2 cellular contexts compared by ENCODE assay signal in the genomic region with DNA sequence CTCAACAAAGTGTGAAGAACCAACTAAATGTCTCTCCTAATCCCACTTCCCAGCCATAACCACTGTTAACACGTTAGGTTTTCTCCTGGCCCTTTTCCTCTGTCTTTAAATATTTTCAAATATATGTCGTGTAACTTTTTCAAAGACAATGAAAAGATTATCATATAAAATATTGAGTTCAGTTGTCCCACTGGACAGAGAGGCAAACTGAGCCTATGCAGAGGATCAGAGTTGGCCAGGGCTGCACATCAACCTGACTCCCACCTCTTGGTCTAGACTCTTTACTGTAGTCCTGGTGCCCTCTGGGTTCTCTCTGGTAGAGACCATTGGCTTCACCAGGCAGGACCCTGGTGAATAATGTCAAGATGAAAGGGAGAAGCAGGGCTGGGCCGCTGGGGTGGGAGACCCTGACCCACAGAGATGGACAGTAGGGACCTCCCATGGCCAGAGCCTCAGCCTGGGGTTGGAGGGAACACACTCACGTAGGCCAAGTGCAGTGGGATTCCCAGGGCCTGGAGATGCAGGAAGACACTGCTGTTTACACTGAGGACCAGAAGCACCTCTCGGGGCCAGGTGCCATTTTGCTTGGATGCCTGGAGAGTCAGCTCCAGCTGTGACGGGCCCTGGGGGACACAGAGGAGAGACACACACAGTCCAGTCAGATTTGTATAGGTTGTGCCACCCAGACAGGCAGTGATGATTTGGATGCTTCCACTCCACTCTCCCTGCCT.
TF ChIP-seq lines count a peak whose summit lies in the region.

No MANE protein-coding gene starts in this region.

TF ChIP-seq in WTC11, 78 proteins besides CTCF, POLR2A, EP300 and RAD21:
- TF ChIP-seq, protein P1, sequence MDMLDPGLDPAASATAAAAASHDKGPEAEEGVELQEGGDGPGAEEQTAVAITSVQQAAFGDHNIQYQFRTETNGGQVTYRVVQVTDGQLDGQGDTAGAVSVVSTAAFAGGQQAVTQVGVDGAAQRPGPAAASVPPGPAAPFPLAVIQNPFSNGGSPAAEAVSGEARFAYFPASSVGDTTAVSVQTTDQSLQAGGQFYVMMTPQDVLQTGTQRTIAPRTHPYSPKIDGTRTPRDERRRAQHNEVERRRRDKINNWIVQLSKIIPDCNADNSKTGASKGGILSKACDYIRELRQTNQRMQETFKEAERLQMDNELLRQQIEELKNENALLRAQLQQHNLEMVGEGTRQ (CRISPR knock-in tag; IDR thresholded peaks at IDR 0.05) = no peak
- TF ChIP-seq, protein P2, sequence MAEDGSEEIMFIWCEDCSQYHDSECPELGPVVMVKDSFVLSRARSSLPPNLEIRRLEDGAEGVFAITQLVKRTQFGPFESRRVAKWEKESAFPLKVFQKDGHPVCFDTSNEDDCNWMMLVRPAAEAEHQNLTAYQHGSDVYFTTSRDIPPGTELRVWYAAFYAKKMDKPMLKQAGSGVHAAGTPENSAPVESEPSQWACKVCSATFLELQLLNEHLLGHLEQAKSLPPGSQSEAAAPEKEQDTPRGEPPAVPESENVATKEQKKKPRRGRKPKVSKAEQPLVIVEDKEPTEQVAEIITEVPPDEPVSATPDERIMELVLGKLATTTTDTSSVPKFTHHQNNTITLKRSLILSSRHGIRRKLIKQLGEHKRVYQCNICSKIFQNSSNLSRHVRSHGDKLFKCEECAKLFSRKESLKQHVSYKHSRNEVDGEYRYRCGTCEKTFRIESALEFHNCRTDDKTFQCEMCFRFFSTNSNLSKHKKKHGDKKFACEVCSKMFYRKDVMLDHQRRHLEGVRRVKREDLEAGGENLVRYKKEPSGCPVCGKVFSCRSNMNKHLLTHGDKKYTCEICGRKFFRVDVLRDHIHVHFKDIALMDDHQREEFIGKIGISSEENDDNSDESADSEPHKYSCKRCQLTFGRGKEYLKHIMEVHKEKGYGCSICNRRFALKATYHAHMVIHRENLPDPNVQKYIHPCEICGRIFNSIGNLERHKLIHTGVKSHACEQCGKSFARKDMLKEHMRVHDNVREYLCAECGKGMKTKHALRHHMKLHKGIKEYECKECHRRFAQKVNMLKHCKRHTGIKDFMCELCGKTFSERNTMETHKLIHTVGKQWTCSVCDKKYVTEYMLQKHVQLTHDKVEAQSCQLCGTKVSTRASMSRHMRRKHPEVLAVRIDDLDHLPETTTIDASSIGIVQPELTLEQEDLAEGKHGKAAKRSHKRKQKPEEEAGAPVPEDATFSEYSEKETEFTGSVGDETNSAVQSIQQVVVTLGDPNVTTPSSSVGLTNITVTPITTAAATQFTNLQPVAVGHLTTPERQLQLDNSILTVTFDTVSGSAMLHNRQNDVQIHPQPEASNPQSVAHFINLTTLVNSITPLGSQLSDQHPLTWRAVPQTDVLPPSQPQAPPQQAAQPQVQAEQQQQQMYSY (CRISPR knock-in tag; IDR thresholded peaks at IDR 0.05) = no peak
- TF ChIP-seq, protein P3, sequence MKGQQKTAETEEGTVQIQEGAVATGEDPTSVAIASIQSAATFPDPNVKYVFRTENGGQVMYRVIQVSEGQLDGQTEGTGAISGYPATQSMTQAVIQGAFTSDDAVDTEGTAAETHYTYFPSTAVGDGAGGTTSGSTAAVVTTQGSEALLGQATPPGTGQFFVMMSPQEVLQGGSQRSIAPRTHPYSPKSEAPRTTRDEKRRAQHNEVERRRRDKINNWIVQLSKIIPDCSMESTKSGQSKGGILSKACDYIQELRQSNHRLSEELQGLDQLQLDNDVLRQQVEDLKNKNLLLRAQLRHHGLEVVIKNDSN (CRISPR knock-in tag; IDR thresholded peaks at IDR 0.05) = no peak
- TF ChIP-seq IRF2 (CRISPR knock-in tag; IDR thresholded peaks at IDR 0.05; ENCODE audit: borderline replicate concordance, low read depth) (no peak), ZNF416 (CRISPR knock-in tag; IDR thresholded peaks at IDR 0.05) (no peak)
- TF ChIP-seq, protein P4, sequence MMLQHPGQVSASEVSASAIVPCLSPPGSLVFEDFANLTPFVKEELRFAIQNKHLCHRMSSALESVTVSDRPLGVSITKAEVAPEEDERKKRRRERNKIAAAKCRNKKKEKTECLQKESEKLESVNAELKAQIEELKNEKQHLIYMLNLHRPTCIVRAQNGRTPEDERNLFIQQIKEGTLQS (CRISPR knock-in tag; conservative IDR thresholded peaks at IDR 0.05) = no peak

TF ChIP-seq in HepG2, 621 proteins besides CTCF, POLR2A, EP300 and RAD21:
- no peak for TF ChIP-seq TEAD2 (CRISPR knock-in tag; IDR thresholded peaks at IDR 0.05)
- TF ChIP-seq ZNF629 (CRISPR knock-in tag; conservative IDR thresholded peaks at IDR 0.05) = peak; percentile 52; the same call in 1 of the 2 replicates
